Comparison of ENCODE assay signal across 8 cellular contexts in the genomic region with DNA sequence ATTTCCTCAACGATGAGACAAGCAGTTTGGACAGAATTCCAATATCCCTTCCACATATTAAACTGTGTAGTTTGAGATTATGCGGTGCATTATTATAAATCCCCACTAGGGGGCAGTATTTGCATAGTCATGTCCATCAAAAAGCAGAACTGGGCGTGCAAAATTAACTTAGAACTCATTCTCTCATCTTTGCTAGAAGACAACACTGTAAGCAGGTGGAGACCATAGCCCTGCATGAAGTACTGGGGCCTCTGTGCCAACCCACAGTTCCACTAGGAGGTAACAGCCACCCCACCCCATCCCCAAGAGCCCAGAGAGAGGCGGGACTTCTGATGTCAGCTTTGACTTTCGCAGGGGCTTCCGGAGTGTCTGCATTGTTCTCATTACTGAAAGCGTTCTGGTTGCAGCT.
DNase-seq lines count a peak whose midpoint lies in the region; ATAC-seq, FAIRE-seq and TF ChIP-seq lines count a peak whose summit lies in the region.

No MANE protein-coding gene starts in this region.

- DNase-seq in ACHN = peak; percentile 54
- peak; percentile 20 for DNase-seq in GM10248 (ENCODE audit: extremely low spot score)
- peak; percentile 12 for DNase-seq in MV-4-11 (lab: John Stamatoyannopoulos, UW)
- peak; percentile 63 to 88 for DNase-seq in SJCRH30
- DNase-seq in dermis microvascular lymphatic vessel endothelial cell (ENCODE audit: low read depth in 2 of 2) = peak; percentile 48 to 62
- DNase-seq in lower lobe of right lung = no peak
- DNase-seq in urothelium cell line (ENCODE audit: low spot score) = peak; percentile 43

- H3K36me3 ChIP-seq in SJCRH30 (no peaks in the 10 kb centered on the region), lower lobe of right lung (no peaks in the 10 kb centered on the region)

- peaks cover 10% of the 10 kb centered on the region; the same call in 1 of the 2 replicates for H3K4me1 ChIP-seq in SJCRH30
- H3K4me1 ChIP-seq in lower lobe of right lung = no peaks in the 10 kb centered on the region

- CTCF ChIA-PET in GM10248 (lab: Yijun Ruan, JAX) = interaction anchor here (1.2 to 2.3 kb wide), 9 partner anchors 11 to 717 kb away, joined by 3 to 15 read pairs (median 5); no protein-coding TSS in a partner anchor

- H3K27ac ChIP-seq in SJCRH30 (no peak overlapping the region), lower lobe of right lung (no peak overlapping the region)

- no peaks in the 10 kb centered on the region; the same call in 1 of the 2 replicates for H3K9me3 ChIP-seq in SJCRH30 (replicated peaks)
- no peaks in the 10 kb centered on the region for H3K9me3 ChIP-seq in lower lobe of right lung

- H3K4me3 ChIP-seq in SJCRH30 (no peak overlapping the region), lower lobe of right lung (no peak overlapping the region)

- in situ Hi-C loops in ACHN (cut with HindIII; ENCODE audit: low pct_ligation_motif_present, low pct_unique_long_range_greater_than_20kb, low sequenced_read_pairs) = no loop called here

- peak; percentile 70 to 78 for ATAC-seq in lower lobe of right lung
- no peak for ATAC-seq in activated CD4-positive, CD25-positive, alpha-beta regulatory T cell treated with anti-CD3 and anti-CD28 coated beads, Interleukin-2, amount 50 U/mL, for 24 hours

- POLR2A ChIA-PET in GM10248 (lab: Yijun Ruan, JAX) = no interaction called here

- no peak for FAIRE-seq in urothelium cell line (lab: Jason Lieb, UNC)

- TF ChIP-seq CTCF in GM10248 (IDR thresholded peaks at IDR 0.05; ENCODE audit: control extremely low read depth, extremely low read depth, low read depth, missing control alignments) (peak; percentile 68), lower lobe of right lung (IDR thresholded peaks at IDR 0.05) (peak; percentile 78)

- H3K27me3 ChIP-seq in SJCRH30 (no peaks in the 10 kb centered on the region), lower lobe of right lung (ENCODE audit: low read depth) (no peaks in the 10 kb centered on the region)

- intact Hi-C loops in lower lobe of right lung (cut with DNase I) = no loop called here

Comparison
In these comparisons a context has a peak if more than half of its experiments do, and no peak if none do; other contexts are left out.
1. ATAC-seq: peak in lower lobe of right lung (2 of 2); none in activated CD4-positive, CD25-positive, alpha-beta regulatory T cell treated with anti-CD3 and anti-CD28 coated beads, Interleukin-2, amount 50 U/mL, for 24 hours (0 of 2).